ENCODE assay signal across 28 cellular contexts in the genomic region with DNA sequence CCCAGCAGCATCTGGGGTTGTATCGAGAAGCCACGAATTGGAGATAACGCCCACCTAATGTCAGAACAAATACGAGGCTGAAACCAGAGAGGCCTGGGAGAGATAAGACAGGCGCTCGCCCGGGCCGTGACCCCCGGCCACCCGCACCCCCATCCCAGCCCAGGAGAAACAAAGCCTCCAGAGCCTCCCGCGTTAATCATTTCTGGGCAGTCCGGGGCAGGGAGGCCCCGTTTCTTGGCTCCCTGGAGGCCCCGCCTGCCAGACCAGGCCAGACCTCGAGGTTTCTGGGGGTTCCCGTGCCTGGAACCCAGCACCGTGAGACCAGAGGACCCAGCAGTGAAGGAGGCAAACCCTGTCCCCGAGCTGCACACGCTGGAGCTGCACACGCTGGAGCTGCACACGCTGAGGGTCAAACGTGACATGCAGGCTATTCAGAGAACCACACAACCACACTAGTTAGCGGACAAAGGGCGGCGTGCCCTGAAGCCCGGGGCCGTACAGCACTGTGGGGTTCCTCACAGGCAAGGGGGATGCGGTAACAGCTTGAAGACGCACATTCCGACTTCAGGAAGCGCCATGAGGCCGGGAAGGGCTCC. TPM values are rescaled to one million over a fixed set of nuclear protein-coding genes. Genes with fewer than 3 reads are reported as not detected.
DNase-seq lines count a peak whose midpoint lies in the region; ATAC-seq, FAIRE-seq and TF ChIP-seq lines count a peak whose summit lies in the region.
"Had no signal": no experiment of that assay in that cellular context is flagged by ENCODE, and none has a peak within 500 bp of the region (broad histone marks: within the 10 kb centered on the region; RNA-seq: fewer than 3 reads in every experiment).

No MANE protein-coding gene starts in this region.

- TF ChIP-seq RAD21 in IMR-90 (IDR thresholded peaks at IDR 0.05; ENCODE audit: low read length), result no peak

- H2AK5ac ChIP-seq in IMR-90 (ENCODE audit: low read depth, low read length), result no peak overlapping the region

- H3K4me3 ChIP-seq in IMR-90 (ENCODE audit: insufficient read depth, low read depth, low read length), result no peak overlapping the region
- no peak overlapping the region for H3K4me3 ChIP-seq in endodermal cell (ENCODE audit: low read length)
- H3K4me3 ChIP-seq in pancreas, result no peak overlapping the region
- H3K4me3 ChIP-seq: esophagus muscularis mucosa, smooth muscle cell, upper lobe of left lung had no signal

- H4K5ac ChIP-seq in IMR-90 (ENCODE audit: low read depth, low read length), result no peak overlapping the region

- H3K9me3 ChIP-seq in IMR-90 (ENCODE audit: control insufficient read depth, insufficient read depth, low read length), result 0 out of 2 replicates have a peak, but pooled peaks cover 2% of the 10 kb centered on the region
- H3K9me3 ChIP-seq in endodermal cell (ENCODE audit: control insufficient read depth, low read length), result no peaks in the 10 kb centered on the region
- H3K9me3 ChIP-seq in pancreas, result no peaks in the 10 kb centered on the region
- H3K9me3 ChIP-seq: esophagus muscularis mucosa, upper lobe of left lung had no signal

- H2BK15ac ChIP-seq in IMR-90 (ENCODE audit: low read depth, low read length), result no peak overlapping the region

- H2AK9ac ChIP-seq in IMR-90 (replicated peaks; ENCODE audit: low read depth, low read length, poor library complexity), result peak overlapping the region; percentile 65

- H4K8ac ChIP-seq in IMR-90 (ENCODE audit: low read depth in 2 of 2, low read length in 2 of 2), result no peak overlapping the region

- no peaks in the 10 kb centered on the region; the same call in 1 of the 2 replicates for H4K20me1 ChIP-seq in IMR-90 (ENCODE audit: insufficient read depth, low read length)

- H3K4ac ChIP-seq in IMR-90 (ENCODE audit: low read depth, low read length), result no peak overlapping the region

- no peak overlapping the region for H3K4me2 ChIP-seq in IMR-90 (ENCODE audit: low read depth, low read length)
- H3K4me2 ChIP-seq: smooth muscle cell had no signal

- H3K9ac ChIP-seq in IMR-90 (ENCODE audit: low read depth, low read length) (no peak overlapping the region), endodermal cell (ENCODE audit: extremely low read depth, low read length, poor library complexity, severe bottlenecking) (no peak overlapping the region)

- no peak overlapping the region for H3K18ac ChIP-seq in IMR-90 (ENCODE audit: low read depth, low read length)

- no peak overlapping the region for H2BK20ac ChIP-seq in IMR-90 (ENCODE audit: low read depth, low read length)

- POLR2A ChIA-PET in IMR-90 (lab: Charles Lee; ENCODE audit: unreplicated experiment), result no interaction called here

- no peak overlapping the region for H4K91ac ChIP-seq in IMR-90 (ENCODE audit: insufficient read depth, low read depth, low read length)

- no peak overlapping the region for H3K56ac ChIP-seq in IMR-90 (ENCODE audit: extremely low read depth, insufficient read depth, low read length)

- no peaks in the 10 kb centered on the region for H3K4me1 ChIP-seq in IMR-90 (ENCODE audit: control insufficient read depth, insufficient read depth, low read length)
- H3K4me1 ChIP-seq in endodermal cell (ENCODE audit: control insufficient read depth, insufficient read depth, low read length), result peaks cover 4% of the 10 kb centered on the region
- peaks cover 28 to 52% (median 29%) of the 10 kb centered on the region in 3 donors for H3K4me1 ChIP-seq in pancreas
- H3K4me1 ChIP-seq: foreskin keratinocyte, upper lobe of left lung had no signal

- H3K14ac ChIP-seq in IMR-90 (replicated peaks; ENCODE audit: low read depth, low read length), result no peak overlapping the region

- no peak for TF ChIP-seq CTCF in C4-2B (conservative IDR thresholded peaks at IDR 0.05)
- TF ChIP-seq CTCF in IMR-90 (conservative IDR thresholded peaks at IDR 0.05; ENCODE audit: low read depth, low read length), result no peak
- TF ChIP-seq CTCF in endodermal cell (conservative IDR thresholded peaks at IDR 0.05), result no peak
- TF ChIP-seq CTCF in pancreas (IDR thresholded peaks at IDR 0.05), result no peak

- no peaks in the 10 kb centered on the region for H3K9me3 Mint-ChIP-seq in endodermal cell
- H3K9me3 Mint-ChIP-seq: activated naive CD4-positive, alpha-beta T cell treated with anti-CD3 and anti-CD28 coated beads, Interleukin-2, amount 50 U/mL, for 72 hours; activated T-helper 17 cell treated with anti-CD3 and anti-CD28 coated beads, Interleukin-2, amount 50 U/mL, for 72 hours; memory B cell had no signal

- intact Hi-C loops in IMR-90 (cut with micrococcal nuclease), result no loop called here
- intact Hi-C loops in pancreas (cut with DNase I), result loop anchor here in 1 of 3 donors (5.0 kb wide), 1 partner anchor 164 kb away; no protein-coding TSS in a partner anchor

- DNase-seq in IMR-90, result no peak
- DNase-seq in endodermal cell, result no peak
- peak in 3 of 6 donors; percentile 58 to 73 (median 59) for DNase-seq in pancreas
- DNase-seq in NCI-H2081 (lab: John Stamatoyannopoulos, UW), result no peak
- no peak for DNase-seq in HPDE6-E6E7 (ENCODE audit: extremely low spot score)
- DNase-seq: activated CD4-positive, alpha-beta memory T cell treated with anti-CD3 and anti-CD28 coated beads for 36 hours; cortex of kidney; DMS79 treated with DMSO at 0.1 percent for 48 hours; foreskin keratinocyte; NCI-H1048; NCI-H1694; NCI-H524 treated with DMSO at 0.1 percent for 48 hours; occipital lobe; SHP77; stimulated activated CD4-positive, alpha-beta T cell treated with anti-CD3 and anti-CD28 coated beads, Interleukin-2, amount 100 ng/mL, for 24 hours had no signal

- no peak overlapping the region for H2BK5ac ChIP-seq in IMR-90 (ENCODE audit: low read depth, low read length, poor library complexity, severe bottlenecking)

- dilution Hi-C loops in IMR-90 (cut with HindIII; ENCODE audit: low sequenced_read_pairs, unreplicated experiment), result no loop called here

- TF ChIP-seq POLR2A in IMR-90 (IDR thresholded peaks at IDR 0.05; ENCODE audit: low read depth, low read length), result no peak

- H3K27me3 ChIP-seq in IMR-90 (ENCODE audit: control insufficient read depth, insufficient read depth, low read length) (peaks cover 29% of the 10 kb centered on the region), endodermal cell (ENCODE audit: control insufficient read depth, insufficient read depth, low read length, poor library complexity, severe bottlenecking) (no peaks in the 10 kb centered on the region), pancreas (no peaks in the 10 kb centered on the region)
- H3K27me3 ChIP-seq: esophagus muscularis mucosa, upper lobe of left lung had no signal

- peak overlapping the region; percentile 21 for H2AFZ ChIP-seq in IMR-90 (replicated peaks; ENCODE audit: low read length, poor library complexity)

- H3K27ac Mint-ChIP-seq in endodermal cell, result no peak overlapping the region
- H3K27ac Mint-ChIP-seq: activated CD4-positive, alpha-beta memory T cell treated with anti-CD3 and anti-CD28 coated beads for 36 hours; activated T-helper 17 cell treated with anti-CD3 and anti-CD28 coated beads, Interleukin-2, amount 50 U/mL, for 72 hours; memory B cell had no signal

- CTCF ChIA-PET in IMR-90 (lab: Yijun Ruan, JAX), result no interaction called here

- no peak overlapping the region for H3K23ac ChIP-seq in IMR-90 (ENCODE audit: low read depth, low read length)

- ATAC-seq in IMR-90 (ENCODE audit: low read depth) (no peak), pancreas (no peak), HG02623 (IDR thresholded peaks at IDR 0.05; ENCODE audit: unreplicated experiment) (no peak)
- ATAC-seq: activated CD4-positive, CD25-positive, alpha-beta regulatory T cell treated with anti-CD3 and anti-CD28 coated beads, Interleukin-2, amount 50 U/mL, for 24 hours; activated naive CD4-positive, alpha-beta T cell treated with anti-CD3 and anti-CD28 coated beads, Interleukin-2, amount 50 U/mL, for 72 hours; activated T-helper 17 cell treated with anti-CD3 and anti-CD28 coated beads, Interleukin-2, amount 50 U/mL, for 72 hours; foreskin keratinocyte had no signal

- peaks cover 4% of the 10 kb centered on the region for H3K4me1 Mint-ChIP-seq in endodermal cell
- H3K4me1 Mint-ChIP-seq: activated T-helper 17 cell treated with anti-CD3 and anti-CD28 coated beads, Interleukin-2, amount 50 U/mL, for 72 hours; memory B cell had no signal

- H3K4me3 Mint-ChIP-seq in endodermal cell, result no peak overlapping the region
- H3K4me3 Mint-ChIP-seq: activated CD4-positive, alpha-beta memory T cell treated with anti-CD3 and anti-CD28 coated beads for 36 hours; activated T-helper 17 cell treated with anti-CD3 and anti-CD28 coated beads, Interleukin-2, amount 50 U/mL, for 72 hours; memory B cell had no signal

- FAIRE-seq in pancreas (lab: Jason Lieb, UNC), result no peak

- peaks cover 3% of the 10 kb centered on the region for H3K27me3 Mint-ChIP-seq in endodermal cell (ENCODE audit: insufficient read depth)
- H3K27me3 Mint-ChIP-seq: activated CD4-positive, alpha-beta memory T cell treated with anti-CD3 and anti-CD28 coated beads for 36 hours; activated T-helper 17 cell treated with anti-CD3 and anti-CD28 coated beads, Interleukin-2, amount 50 U/mL, for 72 hours had no signal

- H3K36me3 Mint-ChIP-seq in endodermal cell (ENCODE audit: low read depth), result no peaks in the 10 kb centered on the region
- H3K36me3 Mint-ChIP-seq: activated CD4-positive, alpha-beta memory T cell treated with anti-CD3 and anti-CD28 coated beads for 36 hours; activated naive CD4-positive, alpha-beta T cell treated with anti-CD3 and anti-CD28 coated beads, Interleukin-2, amount 50 U/mL, for 72 hours; memory B cell had no signal

- H2BK120ac ChIP-seq in IMR-90 (ENCODE audit: low read depth, low read length), result no peak overlapping the region

- 45% methylated on average over 23 of the region's 33 CpGs; no CpG with 5 or more reads in 1 of the 2 experiments for WGBS in IMR-90 (ENCODE audit: extremely low coverage in 2 of 2, insufficient read length in 1 of 2), 2 experiments
- WGBS in endodermal cell (ENCODE audit: insufficient coverage in 1 of 2, insufficient read length in 1 of 2), 2 experiments, result 88 to 96% methylated on average over 23 to 33 of the region's 33 CpGs
- 58 to 69% methylated on average over 33 of the region's 33 CpGs for WGBS in pancreas, 2 donors

- H3K79me1 ChIP-seq in IMR-90 (ENCODE audit: low read depth in 1 of 2, low read length in 2 of 2), result no peaks in the 10 kb centered on the region

- H3K27ac ChIP-seq in C4-2B (peak overlapping the region; percentile 80), IMR-90 (ENCODE audit: insufficient read depth, low read length) (no peak overlapping the region), endodermal cell (ENCODE audit: low read depth, low read length) (peak overlapping the region; percentile 47), pancreas (peak overlapping the region; percentile 84 to 93 (median 88))
- H3K27ac ChIP-seq: foreskin keratinocyte, HL-60, upper lobe of left lung had no signal

- H3K36me3 ChIP-seq in IMR-90 (ENCODE audit: control insufficient read depth, insufficient read depth, low read length) (no peaks in the 10 kb centered on the region), endodermal cell (ENCODE audit: control insufficient read depth, insufficient read depth, low read length) (no peaks in the 10 kb centered on the region), pancreas (no peaks in the 10 kb centered on the region)
- H3K36me3 ChIP-seq: esophagus muscularis mucosa, upper lobe of left lung had no signal

- in situ Hi-C loops in IMR-90 (cut with MboI; ENCODE audit: low sequenced_read_pairs), result no loop called here

- BruUV-seq in IMR-90 (replicated peaks; lab: Mats Ljungman, UMichigan), result no TSS peak

- no peaks in the 10 kb centered on the region for H3K9me1 ChIP-seq in IMR-90 (ENCODE audit: insufficient read depth, low read length)

RNA-seq across cellular contexts. Expression of a gene that starts 53.4 kb away (rescaled TPM):
- not detected in 2 replicates for total RNA-seq in IMR-90 (2012; rRNA removed)
- not detected in 2 replicates for polyA plus RNA-seq in IMR-90 (2012; rRNA removed)
- polyA plus RNA-seq in IMR-90 (2012; cell fraction: cytosol; rRNA removed), result not detected in 2 replicates
- polyA plus RNA-seq in IMR-90 (2012; cell fraction: nucleus; rRNA removed; ENCODE audit: low replicate concordance), result not detected in 2 replicates
- total RNA-seq in endodermal cell, result not detected
- polyA plus RNA-seq in endodermal cell (2013, experiment 1 of 2), result not detected
- polyA plus RNA-seq in endodermal cell (2013, experiment 2 of 2), result not detected
- not detected for total RNA-seq in pancreas
- not detected for polyA plus RNA-seq in pancreas
- total RNA-seq: activated CD4-positive, alpha-beta memory T cell treated with anti-CD3 and anti-CD28 coated beads for 36 hours; activated naive CD4-positive, alpha-beta T cell treated with anti-CD3 and anti-CD28 coated beads, Interleukin-2, amount 50 U/mL, for 72 hours; activated T-helper 17 cell treated with anti-CD3 and anti-CD28 coated beads, Interleukin-2, amount 50 U/mL, for 72 hours; esophagus muscularis mucosa; foreskin keratinocyte; myocyte; occipital lobe; renal cortical epithelial cell; smooth muscle cell; upper lobe of left lung had no signal
- polyA plus RNA-seq: BJ, foreskin keratinocyte, smooth muscle cell had no signal
